ENCODE assay signal across 10 cellular contexts in genomic region chr20:41140226-41141133, GRCh38. TPM values are rescaled to one million over a fixed set of nuclear protein-coding genes. Genes with fewer than 3 reads are reported as not detected.
A peak's percentile ranks its signal among the peaks of the same experiment; 100 is the strongest.
DNase-seq lines count a peak whose midpoint lies in the region; ATAC-seq lines count a peak whose summit lies in the region.
"Had no signal": no experiment of that assay in that cellular context is flagged by ENCODE, and none has a peak within 500 bp of the region (broad histone marks: within the 10 kb centered on the region; RNA-seq: fewer than 3 reads in every experiment).

No MANE protein-coding gene starts in this region.

- peak overlapping the region; percentile 3 for H3K4me3 ChIP-seq in iPS-18a (ENCODE audit: low read length)
- H3K4me3 ChIP-seq: body of pancreas had no signal

- peak; percentile 15 for ATAC-seq in activated T-helper 17 cell treated with anti-CD3 and anti-CD28 coated beads, Interleukin-2, amount 50 U/mL, for 72 hours (replicated peaks)
- no peak for ATAC-seq in stimulated activated naive B cell treated with anti-CD40 and anti-IgM and Interleukin-4, amounts not matched to agents 10 μg/mL and 1 μg/mL and 100 μg/mL, for 72 hours (replicated peaks)
- no peak for ATAC-seq in HG03025 (IDR thresholded peaks at IDR 0.05; ENCODE audit: low FRiP score, unreplicated experiment)
- no peak for ATAC-seq in GM19324 (IDR thresholded peaks at IDR 0.05; ENCODE audit: low FRiP score, unreplicated experiment)
- ATAC-seq: body of pancreas had no signal

- H3K36me3 ChIP-seq in iPS-18a (ENCODE audit: control insufficient read depth, low read depth, low read length) = peaks cover 7% of the 10 kb centered on the region

- peak overlapping the region; percentile 11 for H3K9ac ChIP-seq in iPS-18a (ENCODE audit: low read length)

- H3K4me3 Mint-ChIP-seq in IgD-negative memory B cell = peak overlapping the region; percentile 21 to 95 (median 92)
- peak overlapping the region; percentile 81 for H3K4me3 Mint-ChIP-seq in activated T-helper 17 cell treated with anti-CD3 and anti-CD28 coated beads, Interleukin-2, amount 50 U/mL, for 72 hours
- H3K4me3 Mint-ChIP-seq in stimulated activated naive B cell treated with anti-CD40 and anti-IgM and Interleukin-4, amounts not matched to agents 10 μg/mL and 1 μg/mL and 100 μg/mL, for 72 hours = peak overlapping the region in 1 of 2 donors; percentile 66

- peaks cover 36 to 48% (median 46%) of the 10 kb centered on the region in 3 donors for H3K4me1 Mint-ChIP-seq in IgD-negative memory B cell
- peaks cover 58% of the 10 kb centered on the region for H3K4me1 Mint-ChIP-seq in activated T-helper 17 cell treated with anti-CD3 and anti-CD28 coated beads, Interleukin-2, amount 50 U/mL, for 72 hours
- peaks cover 61 to 79% of the 10 kb centered on the region in 2 donors for H3K4me1 Mint-ChIP-seq in stimulated activated naive B cell treated with anti-CD40 and anti-IgM and Interleukin-4, amounts not matched to agents 10 μg/mL and 1 μg/mL and 100 μg/mL, for 72 hours

- no peak overlapping the region for H3K27ac ChIP-seq in iPS-18a (ENCODE audit: low read length)

- H3K9me3 ChIP-seq in iPS-18a (ENCODE audit: control insufficient read depth, low read depth, low read length) = no peaks in the 10 kb centered on the region
- H3K9me3 ChIP-seq: body of pancreas had no signal

- no peaks in the 10 kb centered on the region for H3K27me3 Mint-ChIP-seq in IgD-negative memory B cell
- no peaks in the 10 kb centered on the region for H3K27me3 Mint-ChIP-seq in activated T-helper 17 cell treated with anti-CD3 and anti-CD28 coated beads, Interleukin-2, amount 50 U/mL, for 72 hours
- no peaks in the 10 kb centered on the region for H3K27me3 Mint-ChIP-seq in stimulated activated naive B cell treated with anti-CD40 and anti-IgM and Interleukin-4, amounts not matched to agents 10 μg/mL and 1 μg/mL and 100 μg/mL, for 72 hours

- H3K4me1 ChIP-seq in iPS-18a (ENCODE audit: control insufficient read depth, low read depth, low read length) = peaks cover 37% of the 10 kb centered on the region

- no peak for DNase-seq in stimulated activated naive B cell treated with anti-CD40 and anti-IgM and Interleukin-4, amounts not matched to agents 10 μg/mL and 1 μg/mL and 100 μg/mL, for 72 hours
- no peak for DNase-seq in ureter (ENCODE audit: low spot score)
- no peak for DNase-seq in NAMALWA (ENCODE audit: low spot score)
- DNase-seq: GOT3 had no signal

- H3K36me3 Mint-ChIP-seq in IgD-negative memory B cell = no peaks in the 10 kb centered on the region
- peaks cover 87% of the 10 kb centered on the region for H3K36me3 Mint-ChIP-seq in activated T-helper 17 cell treated with anti-CD3 and anti-CD28 coated beads, Interleukin-2, amount 50 U/mL, for 72 hours (ENCODE audit: low read depth)
- H3K36me3 Mint-ChIP-seq in stimulated activated naive B cell treated with anti-CD40 and anti-IgM and Interleukin-4, amounts not matched to agents 10 μg/mL and 1 μg/mL and 100 μg/mL, for 72 hours = peaks cover 2 to 31% of the 10 kb centered on the region in 2 donors

- peak overlapping the region; percentile 43 to 95 (median 88) for H3K27ac Mint-ChIP-seq in IgD-negative memory B cell
- peak overlapping the region; percentile 75 for H3K27ac Mint-ChIP-seq in activated T-helper 17 cell treated with anti-CD3 and anti-CD28 coated beads, Interleukin-2, amount 50 U/mL, for 72 hours
- peak overlapping the region; percentile 88 for H3K27ac Mint-ChIP-seq in stimulated activated naive B cell treated with anti-CD40 and anti-IgM and Interleukin-4, amounts not matched to agents 10 μg/mL and 1 μg/mL and 100 μg/mL, for 72 hours

- no peaks in the 10 kb centered on the region for H3K9me3 Mint-ChIP-seq in IgD-negative memory B cell
- H3K9me3 Mint-ChIP-seq in activated T-helper 17 cell treated with anti-CD3 and anti-CD28 coated beads, Interleukin-2, amount 50 U/mL, for 72 hours = no peaks in the 10 kb centered on the region
- no peaks in the 10 kb centered on the region for H3K9me3 Mint-ChIP-seq in stimulated activated naive B cell treated with anti-CD40 and anti-IgM and Interleukin-4, amounts not matched to agents 10 μg/mL and 1 μg/mL and 100 μg/mL, for 72 hours

- peaks cover 8% of the 10 kb centered on the region for H3K27me3 ChIP-seq in iPS-18a (ENCODE audit: control insufficient read depth, insufficient read depth, low read length)
- H3K27me3 ChIP-seq: body of pancreas had no signal

RNA-seq across cellular contexts. Expression of gene PLCG1, which starts 3.1 kb away (rescaled TPM):
- polyA plus RNA-seq in IgD-negative memory B cell = 12.8 TPM
- total RNA-seq in activated T-helper 17 cell treated with anti-CD3 and anti-CD28 coated beads, Interleukin-2, amount 50 U/mL, for 72 hours = 100 to 1,000 TPM; 184 to 628 TPM
- 96.3 TPM for total RNA-seq in ureter
